16 cellular contexts compared by ENCODE assay signal in the genomic region with DNA sequence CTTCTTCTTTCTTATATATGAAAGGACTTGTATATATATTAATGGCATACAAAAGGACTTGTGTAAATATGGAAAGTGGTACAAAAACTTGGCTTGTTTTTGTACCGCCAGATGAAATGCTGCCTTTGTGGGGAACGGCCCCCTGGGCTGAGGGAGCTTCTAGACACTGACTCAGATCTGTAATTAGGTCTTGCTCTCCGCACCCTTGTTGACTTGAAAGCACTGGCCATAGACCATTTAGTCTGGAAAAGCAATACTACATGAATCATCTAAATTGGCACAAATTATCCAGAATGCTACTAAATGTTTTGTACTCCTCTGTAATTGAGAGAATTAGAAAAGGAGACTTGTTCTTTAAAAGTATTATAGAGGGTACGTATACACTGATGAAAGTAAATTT.
DNase-seq lines count a peak whose midpoint lies in the region; ATAC-seq and TF ChIP-seq lines count a peak whose summit lies in the region.
"Had no signal": no experiment of that assay in that cellular context is flagged by ENCODE, and none has a peak within 500 bp of the region (broad histone marks: within the 10 kb centered on the region; RNA-seq: fewer than 3 reads in every experiment).

No MANE protein-coding gene starts in this region.

- H3K4me3 ChIP-seq in astrocyte of the spinal cord (ENCODE audit: low read depth, low read length), result no peak overlapping the region
- H3K4me3 ChIP-seq: lower lobe of right lung, stomach had no signal

- no peak for TF ChIP-seq CTCF in astrocyte of the spinal cord (IDR thresholded peaks at IDR 0.05; ENCODE audit: low read depth, low read length)

- in situ Hi-C loops in astrocyte of the spinal cord (cut with HindIII; ENCODE audit: low sequenced_read_pairs), result no loop called here

- DNase-seq in DMS79 treated with DMSO at 0.1 percent for 48 hours (lab: John Stamatoyannopoulos, UW) (peak; percentile 73), NCI-H187 (lab: John Stamatoyannopoulos, UW) (peak; percentile 21 to 31), astrocyte of the spinal cord (ENCODE audit: low read depth, low spot score) (peak; percentile 91), myocyte (ENCODE audit: low read depth) (peak; percentile 52), left lobe of liver (ENCODE audit: low spot score) (no peak), SHP77 (lab: John Stamatoyannopoulos, UW) (no peak)
- DNase-seq: activated CD4-positive, alpha-beta T cell treated with anti-CD3 and anti-CD28 coated beads, Interleukin-2, amount 50 U/mL, for 1 hour; cortex of kidney; glutamatergic neuron; lower lobe of right lung; OCI-M1; stimulated activated CD4-positive, alpha-beta T cell treated with anti-CD3 and anti-CD28 coated beads, Interleukin-2, amount 100 ng/mL, for 48 hours; stomach; T-helper 17 cell had no signal

- ATAC-seq in left lobe of liver, result no peak
- no peak for ATAC-seq in HG03342 (IDR thresholded peaks at IDR 0.05; ENCODE audit: unreplicated experiment)
- no peak for ATAC-seq in HG02588 (IDR thresholded peaks at IDR 0.05; ENCODE audit: unreplicated experiment)
- ATAC-seq: lower lobe of right lung, T-helper 17 cell had no signal

Comparison
In these comparisons a context has a peak if more than half of its experiments do, and no peak if none do; other contexts are left out.
1. DNase-seq: peak in DMS79 treated with DMSO at 0.1 percent for 48 hours (single experiment), NCI-H187 (2 of 2), astrocyte of the spinal cord (single experiment) and myocyte (single experiment); none in left lobe of liver (single experiment) and SHP77 (0 of 2).